In the genomic region with DNA sequence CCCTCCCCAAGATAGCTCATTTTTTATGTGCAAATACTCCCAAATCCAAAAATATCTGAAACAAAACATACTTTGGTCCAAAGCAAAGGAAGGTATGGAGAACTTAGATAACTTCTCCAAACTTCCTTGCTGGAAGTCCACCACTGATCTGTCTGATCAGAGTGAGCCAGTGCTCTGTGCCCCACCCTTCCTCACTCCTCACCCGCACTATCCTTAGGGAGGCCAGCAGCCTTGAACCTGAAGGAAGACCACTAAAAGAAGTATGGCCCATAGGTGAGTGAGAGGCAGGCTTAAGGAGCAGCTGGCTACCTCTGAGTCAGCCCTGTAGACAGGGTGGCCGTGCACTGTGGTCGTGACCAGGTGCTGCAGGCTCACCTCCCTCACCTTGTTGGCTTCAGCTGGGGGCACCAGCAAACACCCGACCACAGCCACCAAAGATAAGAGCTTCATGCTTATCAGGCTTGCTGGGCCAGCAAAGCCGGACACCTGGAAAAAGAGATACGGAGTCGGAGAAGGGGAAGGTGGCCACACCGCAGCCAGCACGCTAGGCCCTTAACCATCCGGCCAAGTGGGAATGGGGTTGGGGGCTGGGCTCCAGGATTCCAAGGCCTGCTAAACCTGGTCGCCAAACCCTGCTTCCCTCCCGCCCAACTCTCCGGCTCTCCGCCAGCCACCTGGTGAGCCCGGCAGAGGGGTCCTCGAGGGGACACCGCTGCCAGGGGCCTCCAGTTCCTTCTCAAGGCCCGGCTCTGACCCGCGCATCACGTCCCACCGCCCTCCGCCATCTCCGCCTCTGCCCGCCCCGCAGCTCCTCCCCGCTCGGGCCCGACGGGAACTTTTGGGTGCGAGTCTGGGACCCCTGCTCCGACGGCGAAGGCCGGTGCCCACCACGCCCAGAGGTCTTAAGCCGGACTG, we compare ENCODE assay signal across 1 cellular context.
TF ChIP-seq lines count a peak whose summit lies in the region.

No MANE protein-coding gene starts in this region.

TF ChIP-seq in HCT116, 20 proteins besides CTCF, POLR2A, EP300 and RAD21:
- TF ChIP-seq EZH2 (IDR thresholded peaks at IDR 0.05), result no peak
- TF ChIP-seq, protein P1, sequence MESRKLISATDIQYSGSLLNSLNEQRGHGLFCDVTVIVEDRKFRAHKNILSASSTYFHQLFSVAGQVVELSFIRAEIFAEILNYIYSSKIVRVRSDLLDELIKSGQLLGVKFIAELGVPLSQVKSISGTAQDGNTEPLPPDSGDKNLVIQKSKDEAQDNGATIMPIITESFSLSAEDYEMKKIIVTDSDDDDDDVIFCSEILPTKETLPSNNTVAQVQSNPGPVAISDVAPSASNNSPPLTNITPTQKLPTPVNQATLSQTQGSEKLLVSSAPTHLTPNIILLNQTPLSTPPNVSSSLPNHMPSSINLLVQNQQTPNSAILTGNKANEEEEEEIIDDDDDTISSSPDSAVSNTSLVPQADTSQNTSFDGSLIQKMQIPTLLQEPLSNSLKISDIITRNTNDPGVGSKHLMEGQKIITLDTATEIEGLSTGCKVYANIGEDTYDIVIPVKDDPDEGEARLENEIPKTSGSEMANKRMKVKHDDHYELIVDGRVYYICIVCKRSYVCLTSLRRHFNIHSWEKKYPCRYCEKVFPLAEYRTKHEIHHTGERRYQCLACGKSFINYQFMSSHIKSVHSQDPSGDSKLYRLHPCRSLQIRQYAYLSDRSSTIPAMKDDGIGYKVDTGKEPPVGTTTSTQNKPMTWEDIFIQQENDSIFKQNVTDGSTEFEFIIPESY (IDR thresholded peaks at IDR 0.05; ENCODE audit: extremely low read depth, insufficient replicate concordance, low read length), result no peak
- no peak for TF ChIP-seq ZNF274 (IDR thresholded peaks at IDR 0.05; ENCODE audit: low read depth, low read length)
- TF ChIP-seq, protein P2, sequence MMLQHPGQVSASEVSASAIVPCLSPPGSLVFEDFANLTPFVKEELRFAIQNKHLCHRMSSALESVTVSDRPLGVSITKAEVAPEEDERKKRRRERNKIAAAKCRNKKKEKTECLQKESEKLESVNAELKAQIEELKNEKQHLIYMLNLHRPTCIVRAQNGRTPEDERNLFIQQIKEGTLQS (IDR thresholded peaks at IDR 0.05), result no peak
- TF ChIP-seq CEBPB (IDR thresholded peaks at IDR 0.05; ENCODE audit: low read depth), result no peak
- no peak for TF ChIP-seq FOSL1 (IDR thresholded peaks at IDR 0.05; ENCODE audit: low read depth)
- peak; percentile 47 for TF ChIP-seq POLR2AphosphoS5 (IDR thresholded peaks at IDR 0.05; ENCODE audit: low read depth, low read length)
- TF ChIP-seq, protein P3, sequence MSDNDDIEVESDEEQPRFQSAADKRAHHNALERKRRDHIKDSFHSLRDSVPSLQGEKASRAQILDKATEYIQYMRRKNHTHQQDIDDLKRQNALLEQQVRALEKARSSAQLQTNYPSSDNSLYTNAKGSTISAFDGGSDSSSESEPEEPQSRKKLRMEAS (IDR thresholded peaks at IDR 0.05), result no peak
- TF ChIP-seq SIN3A (IDR thresholded peaks at IDR 0.05; ENCODE audit: low read depth), result no peak
- no peak for TF ChIP-seq TCF7L2 (IDR thresholded peaks at IDR 0.05; ENCODE audit: borderline replicate concordance, extremely low read depth, insufficient read depth, insufficient read length)
- no peak for TF ChIP-seq SP1 (IDR thresholded peaks at IDR 0.05; ENCODE audit: low read depth)
- no peak for TF ChIP-seq EZH2phosphoT487 (IDR thresholded peaks at IDR 0.05; ENCODE audit: borderline replicate concordance)
- no peak for TF ChIP-seq ELF1 (IDR thresholded peaks at IDR 0.05; ENCODE audit: borderline replicate concordance, low read depth)
- TF ChIP-seq ZFX (IDR thresholded peaks at IDR 0.05), result peak; percentile 84
- peak; percentile 3 for TF ChIP-seq YY1 (IDR thresholded peaks at IDR 0.05; ENCODE audit: extremely low read depth, insufficient replicate concordance, low read depth, low read length)
- TF ChIP-seq CBX3 (IDR thresholded peaks at IDR 0.05; ENCODE audit: low read depth), result no peak
- TF ChIP-seq, protein P4, sequence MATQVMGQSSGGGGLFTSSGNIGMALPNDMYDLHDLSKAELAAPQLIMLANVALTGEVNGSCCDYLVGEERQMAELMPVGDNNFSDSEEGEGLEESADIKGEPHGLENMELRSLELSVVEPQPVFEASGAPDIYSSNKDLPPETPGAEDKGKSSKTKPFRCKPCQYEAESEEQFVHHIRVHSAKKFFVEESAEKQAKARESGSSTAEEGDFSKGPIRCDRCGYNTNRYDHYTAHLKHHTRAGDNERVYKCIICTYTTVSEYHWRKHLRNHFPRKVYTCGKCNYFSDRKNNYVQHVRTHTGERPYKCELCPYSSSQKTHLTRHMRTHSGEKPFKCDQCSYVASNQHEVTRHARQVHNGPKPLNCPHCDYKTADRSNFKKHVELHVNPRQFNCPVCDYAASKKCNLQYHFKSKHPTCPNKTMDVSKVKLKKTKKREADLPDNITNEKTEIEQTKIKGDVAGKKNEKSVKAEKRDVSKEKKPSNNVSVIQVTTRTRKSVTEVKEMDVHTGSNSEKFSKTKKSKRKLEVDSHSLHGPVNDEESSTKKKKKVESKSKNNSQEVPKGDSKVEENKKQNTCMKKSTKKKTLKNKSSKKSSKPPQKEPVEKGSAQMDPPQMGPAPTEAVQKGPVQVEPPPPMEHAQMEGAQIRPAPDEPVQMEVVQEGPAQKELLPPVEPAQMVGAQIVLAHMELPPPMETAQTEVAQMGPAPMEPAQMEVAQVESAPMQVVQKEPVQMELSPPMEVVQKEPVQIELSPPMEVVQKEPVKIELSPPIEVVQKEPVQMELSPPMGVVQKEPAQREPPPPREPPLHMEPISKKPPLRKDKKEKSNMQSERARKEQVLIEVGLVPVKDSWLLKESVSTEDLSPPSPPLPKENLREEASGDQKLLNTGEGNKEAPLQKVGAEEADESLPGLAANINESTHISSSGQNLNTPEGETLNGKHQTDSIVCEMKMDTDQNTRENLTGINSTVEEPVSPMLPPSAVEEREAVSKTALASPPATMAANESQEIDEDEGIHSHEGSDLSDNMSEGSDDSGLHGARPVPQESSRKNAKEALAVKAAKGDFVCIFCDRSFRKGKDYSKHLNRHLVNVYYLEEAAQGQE (IDR thresholded peaks at IDR 0.05; ENCODE audit: low read depth), result no peak
TF ChIP-seq in HCT116: peak in this region for 3.
